12 cellular contexts compared by ENCODE assay signal in genomic region chr18:70322928-70323327, GRCh38. TPM values are rescaled to one million over a fixed set of nuclear protein-coding genes. Genes with fewer than 3 reads are reported as not detected.
DNase-seq lines count a peak whose midpoint lies in the region; ATAC-seq, FAIRE-seq and TF ChIP-seq lines count a peak whose summit lies in the region.
"Had no signal": no experiment of that assay in that cellular context is flagged by ENCODE, and none has a peak within 500 bp of the region (broad histone marks: within the 10 kb centered on the region; RNA-seq: fewer than 3 reads in every experiment).

No MANE protein-coding gene starts in this region.

- TF ChIP-seq POLR2A in A549 (IDR thresholded peaks at IDR 0.05; ENCODE audit: low read length) = no peak

- peak overlapping the region; percentile 66 for H3K4me2 ChIP-seq in A549

- H3K4me1 ChIP-seq in A549 = peaks cover 58% of the 10 kb centered on the region
- H3K4me1 ChIP-seq: spleen had no signal

- CTCF ChIA-PET in A549 (lab: Yijun Ruan, JAX) = interaction anchor here (1.2 kb wide), 1 partner anchor 128 kb away, joined by 4 read pairs; no protein-coding TSS in a partner anchor

- no peak for TF ChIP-seq EP300 in A549 (IDR thresholded peaks at IDR 0.05)

- peak; percentile 19 to 48 for DNase-seq in A549 (ENCODE audit: low read depth in 1 of 2, low spot score in 1 of 2)
- DNase-seq in OCI-M1 (lab: John Stamatoyannopoulos, UW) = peak; percentile 7
- peak; percentile 96 for DNase-seq in epithelial cell of proximal tubule (ENCODE audit: low read depth)
- DNase-seq in left lobe of liver (ENCODE audit: low spot score) = peak; percentile 89
- DNase-seq in cerebellar cortex (ENCODE audit: low spot score) = no peak
- no peak for DNase-seq in A172 (ENCODE audit: low spot score)
- DNase-seq in GDM1 (lab: John Stamatoyannopoulos, UW) = no peak
- DNase-seq: activated naive CD4-positive, alpha-beta T cell; spleen; T-helper 9 cell had no signal

- ATAC-seq in A549 = peak; percentile 73 to 74; a peak in 5 of 6 replicates
- ATAC-seq in left lobe of liver = peak; percentile 89
- no peak for ATAC-seq in HG03342 (IDR thresholded peaks at IDR 0.05; ENCODE audit: unreplicated experiment)

- TF ChIP-seq CTCF in A549 (IDR thresholded peaks at IDR 0.05) = no peak
- no peak for TF ChIP-seq CTCF in epithelial cell of proximal tubule (conservative IDR thresholded peaks at IDR 0.05; ENCODE audit: low read depth, low read length)

- H3K4me3 ChIP-seq in A549 (no peak overlapping the region), epithelial cell of proximal tubule (ENCODE audit: low read depth, low read length) (peak overlapping the region; percentile 17)
- H3K4me3 ChIP-seq: spleen, tibial nerve had no signal

- 37% methylated on average over 5 of the region's 5 CpGs for WGBS in A549 (ENCODE audit: missing lambda C conversion rate)

- peak overlapping the region; percentile 33 to 89 for H3K27ac ChIP-seq in A549
- H3K27ac ChIP-seq: spleen, tibial nerve had no signal

- no peaks in the 10 kb centered on the region for H3K9me3 ChIP-seq in A549
- H3K9me3 ChIP-seq: spleen, tibial nerve had no signal

- no peak for FAIRE-seq in A549 (lab: Jason Lieb, UNC)

- POLR2A ChIA-PET in A549 (lab: Yijun Ruan, JAX) = interaction anchor here (0.7 kb wide), 1 partner anchor 8 kb away, joined by 4 read pairs; no protein-coding TSS in a partner anchor

- no peak for TF ChIP-seq RAD21 in A549 (conservative IDR thresholded peaks at IDR 0.05 in 1 of 2, IDR thresholded peaks at IDR 0.05 in 1 of 2)

TF ChIP-seq in A549, 52 proteins besides CTCF, POLR2A, EP300 and RAD21:
- TF ChIP-seq CEBPB (IDR thresholded peaks at IDR 0.05) (peak; percentile 34 to 78; a peak in 3 of 4 replicates), SREBF2 (IDR thresholded peaks at IDR 0.05) (no peak), PBX3 (IDR thresholded peaks at IDR 0.05) (no peak), FOSB (CRISPR knock-in tag; IDR thresholded peaks at IDR 0.05) (no peak), USF2 (IDR thresholded peaks at IDR 0.05) (no peak), MYC (IDR thresholded peaks at IDR 0.05; ENCODE audit: borderline replicate concordance, low read length) (no peak), RCOR1 (IDR thresholded peaks at IDR 0.05; ENCODE audit: low read depth, low read length) (no peak), FOSL2 (IDR thresholded peaks at IDR 0.05) (no peak), FOSL2 (CRISPR knock-in tag; IDR thresholded peaks at IDR 0.05) (peak; percentile 40; the same call in 1 of the 2 replicates), BHLHE40 (IDR thresholded peaks at IDR 0.05; ENCODE audit: low read depth, low read length) (no peak), MAX (IDR thresholded peaks at IDR 0.05) (peak; percentile 21; the same call in 1 of the 2 replicates), RFX5 (IDR thresholded peaks at IDR 0.05) (no peak), EHF (CRISPR knock-in tag; IDR thresholded peaks at IDR 0.05) (no peak), MAFK (IDR thresholded peaks at IDR 0.05; ENCODE audit: partially characterized antibody) (peak; percentile 95), POLR2AphosphoS2 (conservative IDR thresholded peaks at IDR 0.05; ENCODE audit: low read length) (peak; percentile 32; the same call in 1 of the 2 replicates), RNF2 (IDR thresholded peaks at IDR 0.05; ENCODE audit: borderline replicate concordance, low read depth) (no peak), GATA3 (IDR thresholded peaks at IDR 0.05; ENCODE audit: borderline replicate concordance) (peak; percentile 35; the same call in 1 of the 2 replicates), CBX8 (IDR thresholded peaks at IDR 0.05) (no peak), NR3C1 (IDR thresholded peaks at IDR 0.05) (no peak), HOXA7 (CRISPR knock-in tag; IDR thresholded peaks at IDR 0.05) (no peak), HMGXB4 (CRISPR knock-in tag; IDR thresholded peaks at IDR 0.05; ENCODE audit: borderline replicate concordance) (no peak), ATOH8 (CRISPR knock-in tag; IDR thresholded peaks at IDR 0.05; ENCODE audit: low read depth) (no peak), KDM1A (IDR thresholded peaks at IDR 0.05; ENCODE audit: low read depth) (no peak), HDAC2 (IDR thresholded peaks at IDR 0.05) (no peak)
- TF ChIP-seq, protein P1, sequence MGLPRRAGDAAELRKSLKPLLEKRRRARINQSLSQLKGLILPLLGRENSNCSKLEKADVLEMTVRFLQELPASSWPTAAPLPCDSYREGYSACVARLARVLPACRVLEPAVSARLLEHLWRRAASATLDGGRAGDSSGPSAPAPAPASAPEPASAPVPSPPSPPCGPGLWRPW (IDR thresholded peaks at IDR 0.05) = no peak

RNA-seq across cellular contexts. Expression of gene SOCS6, which starts 34.1 kb away (rescaled TPM):
- polyA plus RNA-seq in A549 (2011; rRNA removed) (72.1 and 88.2 TPM in 2 replicates), A549 (2017; fragmentation: RNase III; extraction: RNeasy Plus Mini Kit Qiagen cat#74134 plus additional on column Dnase treatment) (29.8 to 36.5 TPM (median 31.2 TPM) in 3 replicates)
- polyA plus RNA-seq in A549 (2012; cell fraction: cytosol; rRNA removed) = 26.2 and 34.1 TPM in 2 replicates
- polyA plus RNA-seq in A549 (2012; cell fraction: nucleus; rRNA removed) = 25.7 and 26.8 TPM in 2 replicates
- polyA minus RNA-seq in A549 (2011; rRNA and poly(A)+ RNA removed) = 137 and 146 TPM in 2 replicates
- total RNA-seq in epithelial cell of proximal tubule (12.3 and 13.9 TPM in 2 replicates), left lobe of liver (12.0 TPM)
- total RNA-seq in A172 (2014; rRNA removed; shearing (Covaris generic)) = 22.7 and 27.4 TPM in 2 replicates

Comparison
In these comparisons a context has a peak if more than half of its experiments do, and no peak if none do; other contexts are left out.
1. DNase-seq: peak in A549 (2 of 2), OCI-M1 (single experiment), epithelial cell of proximal tubule (single experiment) and left lobe of liver (single experiment); none in cerebellar cortex (single experiment), A172 (single experiment) and GDM1 (single experiment).